In genomic region chr19:19361075-19361594, GRCh38 we compare ENCODE assay signal across 8 cellular contexts. TPM values are rescaled to one million over a fixed set of nuclear protein-coding genes. Genes with fewer than 3 reads are reported as not detected.
DNase-seq lines count a peak whose midpoint lies in the region; ATAC-seq and TF ChIP-seq lines count a peak whose summit lies in the region.

No MANE protein-coding gene starts in this region.

- intact Hi-C loops in CD4-positive, alpha-beta memory T cell (cut with micrococcal nuclease), result loop anchor here (5.0 kb wide), 2 partner anchors 39 to 214 kb away; partner anchors contain the start of genes MAU2 and SUGP1
- intact Hi-C loops in activated T-helper 2 cell treated with anti-CD3 and anti-CD28 coated beads, Interferon-gamma antibody, Interleukin-2, Interleukin-4, amounts not matched to agents 10 μg/mL and 5 μg/mL and 100 μg/mL, durations not matched to agents 14 hours and 24 hours and 36 hours (cut with micrococcal nuclease), result loop anchor here (2.0 kb wide), 1 partner anchor 40 kb away; the partner anchor contains the start of genes MAU2 and SUGP1
- intact Hi-C loops in testis (cut with DNase I; ENCODE audit: low total_unique reads), result no loop called here

- peak overlapping the region; percentile 25 to 88 (median 82) for H3K27ac Mint-ChIP-seq in CD4-positive, alpha-beta memory T cell
- H3K27ac Mint-ChIP-seq in activated T-helper 2 cell treated with anti-CD3 and anti-CD28 coated beads, Interferon-gamma antibody, Interleukin-2, Interleukin-4, amounts not matched to agents 10 μg/mL and 5 μg/mL and 100 μg/mL, durations not matched to agents 14 hours and 24 hours and 36 hours, result peak overlapping the region; percentile 28

- H3K36me3 ChIP-seq in CD4-positive, alpha-beta memory T cell (ENCODE audit: insufficient read depth, low read length), result peaks cover 1% of the 10 kb centered on the region
- H3K36me3 ChIP-seq in osteoblast (ENCODE audit: insufficient read depth, low read length) (peaks cover 21% of the 10 kb centered on the region), testis (ENCODE audit: low read depth, missing control alignments) (no peaks in the 10 kb centered on the region)

- H3K4me1 Mint-ChIP-seq in CD4-positive, alpha-beta memory T cell, result peaks cover 24 to 47% (median 35%) of the 10 kb centered on the region in 4 donors
- peaks cover 16% of the 10 kb centered on the region for H3K4me1 Mint-ChIP-seq in activated T-helper 2 cell treated with anti-CD3 and anti-CD28 coated beads, Interferon-gamma antibody, Interleukin-2, Interleukin-4, amounts not matched to agents 10 μg/mL and 5 μg/mL and 100 μg/mL, durations not matched to agents 14 hours and 24 hours and 36 hours (ENCODE audit: low read depth)

- peak overlapping the region in 1 of 2 donors; percentile 24 for H3K4me3 ChIP-seq in CD4-positive, alpha-beta memory T cell (ENCODE audit: low read length in 2 of 2)
- H3K4me3 ChIP-seq in foreskin fibroblast (ENCODE audit: low read depth in 1 of 2, low read length in 2 of 2) (no peak overlapping the region), osteoblast (ENCODE audit: insufficient read depth, low read length) (peak overlapping the region; percentile 46), testis (no peak overlapping the region)

- no peaks in the 10 kb centered on the region for H3K27me3 ChIP-seq in CD4-positive, alpha-beta memory T cell (ENCODE audit: insufficient read depth, low read length)
- H3K27me3 ChIP-seq in osteoblast (ENCODE audit: insufficient read depth, low read length) (no peaks in the 10 kb centered on the region), testis (no peaks in the 10 kb centered on the region)

- H3K27me3 Mint-ChIP-seq in CD4-positive, alpha-beta memory T cell, result no peaks in the 10 kb centered on the region
- H3K27me3 Mint-ChIP-seq in activated T-helper 2 cell treated with anti-CD3 and anti-CD28 coated beads, Interferon-gamma antibody, Interleukin-2, Interleukin-4, amounts not matched to agents 10 μg/mL and 5 μg/mL and 100 μg/mL, durations not matched to agents 14 hours and 24 hours and 36 hours (ENCODE audit: low read depth), result no peaks in the 10 kb centered on the region

- POLR2A ChIA-PET in CD4-positive, alpha-beta memory T cell (lab: Charles Lee; ENCODE audit: partially characterized antibody), result interaction anchor here (0.7 to 8.4 kb wide), 3 partner anchors 24 to 128 kb away, joined by 3 to 134 read pairs (median 6); no protein-coding TSS in a partner anchor
- POLR2A ChIA-PET in RWPE1 (lab: Yijun Ruan, JAX; ENCODE audit: low non-redundant PET), result interaction anchor here (0.7 kb wide), 1 partner anchor 224 kb away, joined by 3 read pairs; no protein-coding TSS in a partner anchor

- H2AFZ ChIP-seq in osteoblast (ENCODE audit: low read length), result peak overlapping the region; percentile 40

- peak overlapping the region in 6 of 8 donors; percentile 34 to 66 (median 52) for H3K4me3 Mint-ChIP-seq in CD4-positive, alpha-beta memory T cell
- no peak overlapping the region for H3K4me3 Mint-ChIP-seq in activated T-helper 2 cell treated with anti-CD3 and anti-CD28 coated beads, Interferon-gamma antibody, Interleukin-2, Interleukin-4, amounts not matched to agents 10 μg/mL and 5 μg/mL and 100 μg/mL, durations not matched to agents 14 hours and 24 hours and 36 hours (ENCODE audit: low read depth)

- peaks cover 0 to 1% (median 0%) of the 10 kb centered on the region in 8 donors for H3K9me3 Mint-ChIP-seq in CD4-positive, alpha-beta memory T cell
- H3K9me3 Mint-ChIP-seq in activated T-helper 2 cell treated with anti-CD3 and anti-CD28 coated beads, Interferon-gamma antibody, Interleukin-2, Interleukin-4, amounts not matched to agents 10 μg/mL and 5 μg/mL and 100 μg/mL, durations not matched to agents 14 hours and 24 hours and 36 hours, result no peaks in the 10 kb centered on the region

- no peak for TF ChIP-seq POLR2A in testis (IDR thresholded peaks at IDR 0.05)

- H3K27ac ChIP-seq in CD4-positive, alpha-beta memory T cell (ENCODE audit: low read depth, low read length), result no peak overlapping the region
- H3K27ac ChIP-seq in RWPE1, result peak overlapping the region; percentile 26
- H3K27ac ChIP-seq in osteoblast (ENCODE audit: low read depth, low read length), result no peak overlapping the region
- H3K27ac ChIP-seq in testis, result no peak overlapping the region

- 25 to 28% methylated on average over 14 of the region's 14 CpGs for WGBS in testis, 2 donors

- H3K4me1 ChIP-seq in CD4-positive, alpha-beta memory T cell (ENCODE audit: insufficient read depth, low read length), result peaks cover 35% of the 10 kb centered on the region
- peaks cover 9% of the 10 kb centered on the region for H3K4me1 ChIP-seq in osteoblast (ENCODE audit: insufficient read depth, low read length)
- peaks cover 7% of the 10 kb centered on the region for H3K4me1 ChIP-seq in testis

- ATAC-seq in GM21360 (IDR thresholded peaks at IDR 0.05; ENCODE audit: unreplicated experiment), result peak; percentile 53

- DNase-seq in CD4-positive, alpha-beta memory T cell, result peak; percentile 57 to 77 (median 65)
- peak; percentile 78 for DNase-seq in LoVo (ENCODE audit: low spot score)
- DNase-seq in RWPE1 (ENCODE audit: low spot score), result peak; percentile 80
- DNase-seq in activated T-helper 2 cell treated with anti-CD3 and anti-CD28 coated beads, Interferon-gamma antibody, Interleukin-2, Interleukin-4, amounts not matched to agents 10 μg/mL and 5 μg/mL and 100 μg/mL, durations not matched to agents 14 hours and 24 hours and 36 hours (ENCODE audit: low spot score), result peak; percentile 62
- peak; percentile 79 to 94 for DNase-seq in foreskin fibroblast
- peak; percentile 96 for DNase-seq in osteoblast (ENCODE audit: insufficient read length, low spot score, missing footprints)
- DNase-seq in testis, result peak; percentile 87

- no peaks in the 10 kb centered on the region for H4K20me1 ChIP-seq in osteoblast (ENCODE audit: insufficient read depth, low read length)

- peak overlapping the region; percentile 68 for H3K4me2 ChIP-seq in osteoblast (ENCODE audit: insufficient read depth, low read length)

- peaks cover 3 to 6% of the 10 kb centered on the region in 2 donors for H3K36me3 Mint-ChIP-seq in CD4-positive, alpha-beta memory T cell
- H3K36me3 Mint-ChIP-seq in activated T-helper 2 cell treated with anti-CD3 and anti-CD28 coated beads, Interferon-gamma antibody, Interleukin-2, Interleukin-4, amounts not matched to agents 10 μg/mL and 5 μg/mL and 100 μg/mL, durations not matched to agents 14 hours and 24 hours and 36 hours (ENCODE audit: low read depth), result peaks cover 4% of the 10 kb centered on the region

- no peaks in the 10 kb centered on the region for H3K9me3 ChIP-seq in CD4-positive, alpha-beta memory T cell (ENCODE audit: control insufficient read depth in 1 of 2, low read length in 2 of 2)
- H3K9me3 ChIP-seq in osteoblast (ENCODE audit: low read depth, low read length) (no peaks in the 10 kb centered on the region), testis (no peaks in the 10 kb centered on the region)

- CTCF ChIA-PET in CD4-positive, alpha-beta memory T cell (lab: Charles Lee; ENCODE audit: partially characterized antibody), result interaction anchor here (0.7 to 10.9 kb wide), 7 partner anchors 13 to 215 kb away, joined by 3 to 287 read pairs (median 4); no protein-coding TSS in a partner anchor
- CTCF ChIA-PET in RWPE1 (lab: Yijun Ruan, JAX), result interaction anchor here (0.6 to 0.7 kb wide), 4 partner anchors 10 to 129 kb away, joined by 3 to 5 read pairs (median 4); no protein-coding TSS in a partner anchor

- H3K79me2 ChIP-seq in osteoblast (ENCODE audit: insufficient read depth, low read length), result no peaks in the 10 kb centered on the region

- TF ChIP-seq CTCF in RWPE1 (conservative IDR thresholded peaks at IDR 0.05; ENCODE audit: low read depth) (peak; percentile 88), foreskin fibroblast (IDR thresholded peaks at IDR 0.05; ENCODE audit: low read depth, low read length) (peak; percentile 77), osteoblast (IDR thresholded peaks at IDR 0.05; ENCODE audit: extremely low read depth, low read depth, low read length) (peak; percentile 80), testis (IDR thresholded peaks at IDR 0.05) (peak; percentile 73 to 87 (median 83))

RNA-seq across cellular contexts. Expression of gene MAU2, which starts 40.5 kb away (rescaled TPM):
- 100 to 1,000 TPM; 148 to 155 TPM for total RNA-seq in CD4-positive, alpha-beta memory T cell
- polyA plus RNA-seq in CD4-positive, alpha-beta memory T cell, result 10 to 100 TPM; 18.1 to 25.4 TPM
- total RNA-seq in activated T-helper 2 cell treated with anti-CD3 and anti-CD28 coated beads, Interferon-gamma antibody, Interleukin-2, Interleukin-4, amounts not matched to agents 10 μg/mL and 5 μg/mL and 100 μg/mL, durations not matched to agents 14 hours and 24 hours and 36 hours, result 55.3 and 60.3 TPM in 2 replicates
- 37.1 and 39.1 TPM in 2 replicates for total RNA-seq in osteoblast
- 100 to 1,000 TPM; 143 to 151 TPM for total RNA-seq in testis
- polyA plus RNA-seq in testis (ENCODE audit: insufficient read depth, low read depth, low replicate concordance), result 77.2 TPM

RNA-seq across cellular contexts. Expression of gene SUGP1, which starts 40.8 kb away (rescaled TPM):
- 10 to 100 TPM; 84.7 to 97.5 TPM for total RNA-seq in CD4-positive, alpha-beta memory T cell
- 10 to 100 TPM; 18.3 to 34.4 TPM for polyA plus RNA-seq in CD4-positive, alpha-beta memory T cell
- 67.6 and 73.4 TPM in 2 replicates for total RNA-seq in activated T-helper 2 cell treated with anti-CD3 and anti-CD28 coated beads, Interferon-gamma antibody, Interleukin-2, Interleukin-4, amounts not matched to agents 10 μg/mL and 5 μg/mL and 100 μg/mL, durations not matched to agents 14 hours and 24 hours and 36 hours
- total RNA-seq in osteoblast (27.1 and 31.2 TPM in 2 replicates), testis (10 to 100 TPM; 87.4 to 98.8 TPM)
- polyA plus RNA-seq in testis (ENCODE audit: insufficient read depth, low read depth, low replicate concordance), result 89.8 TPM

RNA-seq across cellular contexts. Expression of gene GATAD2A, which starts 44.3 kb away (rescaled TPM):
- 100 to 1,000 TPM; 101 to 108 TPM for total RNA-seq in CD4-positive, alpha-beta memory T cell
- polyA plus RNA-seq in CD4-positive, alpha-beta memory T cell, result 10 to 100 TPM in 1 of 2 donors, 1 to 10 TPM in 1; 3.8 to 30.6 TPM
- total RNA-seq in activated T-helper 2 cell treated with anti-CD3 and anti-CD28 coated beads, Interferon-gamma antibody, Interleukin-2, Interleukin-4, amounts not matched to agents 10 μg/mL and 5 μg/mL and 100 μg/mL, durations not matched to agents 14 hours and 24 hours and 36 hours, result 125 and 128 TPM in 2 replicates
- total RNA-seq in osteoblast (48.6 and 48.9 TPM in 2 replicates), testis (100 to 1,000 TPM; 163 to 197 TPM)
- polyA plus RNA-seq in testis (ENCODE audit: insufficient read depth, low read depth, low replicate concordance), result 109 TPM
